ENCODE assay signal across 8 cellular contexts in genomic region chr15:78565097-78565950, GRCh38. TPM values are rescaled to one million over a fixed set of nuclear protein-coding genes. Genes with fewer than 3 reads are reported as not detected.
A peak's percentile ranks its signal among the peaks of the same experiment; 100 is the strongest.
DNase-seq lines count a peak whose midpoint lies in the region; ATAC-seq and TF ChIP-seq lines count a peak whose summit lies in the region.

CHRNA5 (plus strand) TSS chr15:78565520; CDS start chr15:78565720, 200 bp downstream.

- in situ Hi-C loops in gastrocnemius medialis (cut with MboI; ENCODE audit: low sequenced_read_pairs in 4 of 4) = no loop called here

- H3K27ac ChIP-seq in right atrium auricular region (peak within 1 kb of the TSS in 1 of 2 donors; percentile 34), gastrocnemius medialis (no peak within 1 kb of the TSS)

- H3K27me3 Mint-ChIP-seq in activated naive CD8-positive, alpha-beta T cell treated with anti-CD3 and anti-CD28 coated beads, Interleukin-2, amount 50 U/mL, for 24 hours = peaks cover 21% of the 10 kb centered on the region

- H3K4me1 ChIP-seq in right atrium auricular region = peaks cover 0 to 17% of the 10 kb centered on the region in 2 donors
- H3K4me1 ChIP-seq in gastrocnemius medialis = peaks cover 8 to 13% of the 10 kb centered on the region in 2 donors

- intact Hi-C loops in gastrocnemius medialis (cut with DNase I; ENCODE audit: low total_unique reads) = no loop called here

- H3K4me3 ChIP-seq in right atrium auricular region (peak within 1 kb of the TSS; percentile 43 to 62), gastrocnemius medialis (peak within 1 kb of the TSS; percentile 51 to 70 (median 56))

- H3K9me3 ChIP-seq in right atrium auricular region = no peaks in the 10 kb centered on the region
- no peaks in the 10 kb centered on the region for H3K9me3 ChIP-seq in gastrocnemius medialis

- peak within 1 kb of the TSS; percentile 65 for H3K27ac Mint-ChIP-seq in activated naive CD8-positive, alpha-beta T cell treated with anti-CD3 and anti-CD28 coated beads, Interleukin-2, amount 50 U/mL, for 24 hours

- peaks cover 27% of the 10 kb centered on the region for H3K4me1 Mint-ChIP-seq in activated naive CD8-positive, alpha-beta T cell treated with anti-CD3 and anti-CD28 coated beads, Interleukin-2, amount 50 U/mL, for 24 hours

- peak within 1 kb of the TSS; percentile 85 for H3K4me3 Mint-ChIP-seq in activated naive CD8-positive, alpha-beta T cell treated with anti-CD3 and anti-CD28 coated beads, Interleukin-2, amount 50 U/mL, for 24 hours

- peak in 1 of 2 donors; percentile 28 for TF ChIP-seq POLR2A in gastrocnemius medialis (IDR thresholded peaks at IDR 0.05)

- no peaks in the 10 kb centered on the region for H3K36me3 Mint-ChIP-seq in activated naive CD8-positive, alpha-beta T cell treated with anti-CD3 and anti-CD28 coated beads, Interleukin-2, amount 50 U/mL, for 24 hours (ENCODE audit: low read depth)

- no peaks in the 10 kb centered on the region for H3K9me3 Mint-ChIP-seq in activated naive CD8-positive, alpha-beta T cell treated with anti-CD3 and anti-CD28 coated beads, Interleukin-2, amount 50 U/mL, for 24 hours

- TF ChIP-seq CTCF in right atrium auricular region (IDR thresholded peaks at IDR 0.05) = no peak
- no peak for TF ChIP-seq CTCF in gastrocnemius medialis (IDR thresholded peaks at IDR 0.05 in 4 of 5, conservative IDR thresholded peaks at IDR 0.05 in 1 of 5)

- H3K36me3 ChIP-seq in right atrium auricular region (no peaks in the 10 kb centered on the region), gastrocnemius medialis (no peaks in the 10 kb centered on the region)

- peak; percentile 89 for DNase-seq in GM03348 (ENCODE audit: low spot score)
- DNase-seq in NCI-H128 (lab: John Stamatoyannopoulos, UW; ENCODE audit: unreplicated experiment) = peak; percentile 67
- DNase-seq in SW 1271 (lab: John Stamatoyannopoulos, UW) = peak; percentile 88 to 94
- DNase-seq in activated naive CD8-positive, alpha-beta T cell treated with anti-CD3 and anti-CD28 coated beads, Interleukin-2, amount 50 U/mL, for 24 hours = peak; percentile 81
- peak; percentile 83 for DNase-seq in right atrium auricular region (ENCODE audit: low spot score)
- DNase-seq in gastrocnemius medialis = peak; percentile 66 to 74

- H3K27me3 ChIP-seq in right atrium auricular region = no peaks in the 10 kb centered on the region
- peaks cover 7 to 28% (median 11%) of the 10 kb centered on the region in 3 donors for H3K27me3 ChIP-seq in gastrocnemius medialis

- peak; percentile 88 for ATAC-seq in HG02610 (IDR thresholded peaks at IDR 0.05; ENCODE audit: unreplicated experiment)
- ATAC-seq in activated naive CD8-positive, alpha-beta T cell treated with anti-CD3 and anti-CD28 coated beads, Interleukin-2, amount 50 U/mL, for 24 hours = peak; percentile 80
- peak; percentile 86 to 95 for ATAC-seq in gastrocnemius medialis
- ATAC-seq in GM18858 (IDR thresholded peaks at IDR 0.05; ENCODE audit: unreplicated experiment) = no peak

RNA-seq across cellular contexts. Expression of gene CHRNA5, which starts in this region (rescaled TPM):
- total RNA-seq in right atrium auricular region (under 1 TPM; 0.22 to 0.59 TPM), gastrocnemius medialis (1 to 10 TPM in 2 of 4 donors, under 1 TPM in 2; 0.07 to 1.6 (median 0.71) TPM)

Comparison
In these comparisons a context has a peak if more than half of its experiments do, and no peak if none do; other contexts are left out.
1. Peak in DNase-seq and H3K4me3 ChIP-seq in right atrium auricular region; RNA of the gene not detected or under 1 TPM.